Comparison of ENCODE assay signal across 8 cellular contexts in the genomic region with DNA sequence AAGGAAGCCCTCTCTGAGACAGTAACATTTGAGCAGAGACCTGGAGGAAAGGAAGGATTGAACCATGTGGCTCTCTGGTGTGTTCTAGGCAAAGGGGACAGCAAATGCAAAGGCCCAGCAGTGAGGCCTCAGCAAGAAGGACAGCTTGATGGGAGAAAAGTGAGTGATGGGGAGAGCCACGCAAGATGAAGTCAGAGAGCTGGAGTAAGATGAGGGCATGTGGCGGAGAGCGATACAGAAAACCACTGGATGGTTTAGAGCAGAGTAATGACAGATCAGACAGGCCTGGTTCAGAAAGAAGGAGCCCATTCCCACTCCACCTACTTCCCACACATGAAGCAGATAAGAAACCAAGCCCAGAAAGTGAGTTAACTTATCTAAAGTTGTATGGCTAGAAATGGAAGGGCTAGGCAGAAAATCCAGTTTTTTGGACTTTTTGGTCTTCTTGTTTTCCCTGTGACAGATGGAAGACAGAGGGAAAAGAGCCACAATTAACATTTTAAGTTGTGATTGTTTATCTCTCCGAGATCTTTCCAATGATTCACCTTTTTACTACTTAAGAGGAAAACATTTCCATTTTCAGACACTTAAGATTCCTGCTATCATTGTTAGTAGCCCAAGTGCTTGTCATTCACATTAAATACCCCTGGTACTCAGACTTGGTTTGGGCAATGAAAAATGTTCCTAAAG. TPM values are rescaled to one million over a fixed set of nuclear protein-coding genes. Genes with fewer than 3 reads are reported as not detected.
DNase-seq lines count a peak whose midpoint lies in the region; ATAC-seq and TF ChIP-seq lines count a peak whose summit lies in the region.

No MANE protein-coding gene starts in this region.

- no peak for ATAC-seq in naive thymus-derived CD4-positive, alpha-beta T cell
- ATAC-seq in GM21528 (IDR thresholded peaks at IDR 0.05; ENCODE audit: low FRiP score, unreplicated experiment) = no peak
- no peak for ATAC-seq in HG02642 (IDR thresholded peaks at IDR 0.05; ENCODE audit: poor library complexity, unreplicated experiment)

- H3K36me3 ChIP-seq in naive thymus-derived CD4-positive, alpha-beta T cell (ENCODE audit: control insufficient read depth in 2 of 3, insufficient read depth in 3 of 3, low read length in 3 of 3) = peaks cover 0 to 15% (median 0%) of the 10 kb centered on the region in 3 experiments

- H3K4me3 ChIP-seq in AG10803 (ENCODE audit: low read length) = peak overlapping the region; percentile 62
- peak overlapping the region; percentile 64 for H3K4me3 ChIP-seq in Jurkat, Clone E6-1 (ENCODE audit: low read length)
- peak overlapping the region; percentile 64 to 76 for H3K4me3 ChIP-seq in cardiac fibroblast (replicated peaks in 1 of 2; ENCODE audit: low read depth in 2 of 2, low read length in 2 of 2)
- peak overlapping the region; percentile 66 for H3K4me3 ChIP-seq in naive thymus-derived CD4-positive, alpha-beta T cell (ENCODE audit: low read length)

- H3K27me3 ChIP-seq in naive thymus-derived CD4-positive, alpha-beta T cell (ENCODE audit: control insufficient read depth in 2 of 2, insufficient read depth in 2 of 2, low read length in 2 of 2) = no peaks in the 10 kb centered on the region

- H3K36me3 Mint-ChIP-seq in naive thymus-derived CD4-positive, alpha-beta T cell = peaks cover 0 to 10% (median 4%) of the 10 kb centered on the region in 5 donors

- peaks cover 0 to 9% (median 1%) of the 10 kb centered on the region in 11 donors for H3K9me3 Mint-ChIP-seq in naive thymus-derived CD4-positive, alpha-beta T cell

- no peaks in the 10 kb centered on the region for H3K9me3 ChIP-seq in naive thymus-derived CD4-positive, alpha-beta T cell (ENCODE audit: control insufficient read depth in 2 of 3, low read length in 3 of 3)

- CTCF ChIA-PET in naive thymus-derived CD4-positive, alpha-beta T cell (lab: Charles Lee) = interaction anchor here (0.6 to 0.9 kb wide), 4 partner anchors 11 to 52 kb away, joined by 3 to 4 read pairs (median 3); no protein-coding TSS in a partner anchor

- DNase-seq in AG10803 (ENCODE audit: low read depth) = no peak
- DNase-seq in Jurkat, Clone E6-1 (ENCODE audit: low read depth, low spot score) = no peak
- no peak for DNase-seq in cardiac fibroblast (ENCODE audit: low read depth in 2 of 2)
- no peak for DNase-seq in naive thymus-derived CD4-positive, alpha-beta T cell
- no peak for DNase-seq in hepatic stellate cell (ENCODE audit: low spot score)
- DNase-seq in HT-29 (ENCODE audit: low spot score) = no peak

- peaks cover 0 to 9% (median 4%) of the 10 kb centered on the region in 5 donors for H3K27me3 Mint-ChIP-seq in naive thymus-derived CD4-positive, alpha-beta T cell

- H3K4me3 Mint-ChIP-seq in naive thymus-derived CD4-positive, alpha-beta T cell = peak overlapping the region; percentile 79 to 99 (median 93)

- peak overlapping the region; percentile 77 to 100 (median 98) for H3K27ac Mint-ChIP-seq in naive thymus-derived CD4-positive, alpha-beta T cell

- no peak for TF ChIP-seq CTCF in AG10803 (conservative IDR thresholded peaks at IDR 0.05; ENCODE audit: low read length)
- no peak for TF ChIP-seq CTCF in cardiac fibroblast (IDR thresholded peaks at IDR 0.05; ENCODE audit: low read depth, low read length)

- POLR2A ChIA-PET in naive thymus-derived CD4-positive, alpha-beta T cell (lab: Charles Lee) = interaction anchor here (0.9 to 6.0 kb wide), 11 partner anchors 10 to 48 kb away, joined by 3 to 74 read pairs (median 8); partner anchors contain the start of gene RAD21L1

- peak overlapping the region; percentile 88 for H3K27ac ChIP-seq in naive thymus-derived CD4-positive, alpha-beta T cell (ENCODE audit: low read depth, low read length)

- intact Hi-C loops in naive thymus-derived CD4-positive, alpha-beta T cell (cut with micrococcal nuclease) = no loop called here

- peaks cover 22 to 77% (median 73%) of the 10 kb centered on the region in 7 donors for H3K4me1 Mint-ChIP-seq in naive thymus-derived CD4-positive, alpha-beta T cell

- peaks cover 9 to 53% of the 10 kb centered on the region in 2 donors for H3K4me1 ChIP-seq in naive thymus-derived CD4-positive, alpha-beta T cell (ENCODE audit: control insufficient read depth in 2 of 2, insufficient read depth in 2 of 2, low read length in 2 of 2)

RNA-seq across cellular contexts. Expression of gene SNPH, which starts 0.7 kb away (rescaled TPM):
- 3.5 TPM for polyA plus RNA-seq in Jurkat, Clone E6-1 (2012; ENCODE audit: insufficient read depth, insufficient read length)
- 10 to 100 TPM in 4 of 5 experiments, 1 to 10 TPM in 1; 7.3 to 43.4 (median 22.5) TPM for total RNA-seq in naive thymus-derived CD4-positive, alpha-beta T cell
- polyA plus RNA-seq in naive thymus-derived CD4-positive, alpha-beta T cell = 10 to 100 TPM in 1 of 2 donors, 1 to 10 TPM in 1; 6.0 to 16.7 TPM
- 0.13 and 0.36 TPM in 2 replicates for total RNA-seq in HT-29 (2014; rRNA removed; shearing (Covaris generic))

RNA-seq across cellular contexts. Expression of gene RAD21L1, which starts 39.5 kb away (rescaled TPM):
- polyA plus RNA-seq in Jurkat, Clone E6-1 (2012; ENCODE audit: insufficient read depth, insufficient read length) = not detected
- total RNA-seq in naive thymus-derived CD4-positive, alpha-beta T cell = under 1 TPM in 3 of 5 experiments, not detected in 2; 0.58 to 0.81 (median 0.64) TPM
- under 1 TPM in 1 of 2 donors, not detected in 1; 0.48 TPM for polyA plus RNA-seq in naive thymus-derived CD4-positive, alpha-beta T cell
- not detected in 2 replicates for total RNA-seq in HT-29 (2014; rRNA removed; shearing (Covaris generic))
